20 cellular contexts compared by ENCODE assay signal in the genomic region with DNA sequence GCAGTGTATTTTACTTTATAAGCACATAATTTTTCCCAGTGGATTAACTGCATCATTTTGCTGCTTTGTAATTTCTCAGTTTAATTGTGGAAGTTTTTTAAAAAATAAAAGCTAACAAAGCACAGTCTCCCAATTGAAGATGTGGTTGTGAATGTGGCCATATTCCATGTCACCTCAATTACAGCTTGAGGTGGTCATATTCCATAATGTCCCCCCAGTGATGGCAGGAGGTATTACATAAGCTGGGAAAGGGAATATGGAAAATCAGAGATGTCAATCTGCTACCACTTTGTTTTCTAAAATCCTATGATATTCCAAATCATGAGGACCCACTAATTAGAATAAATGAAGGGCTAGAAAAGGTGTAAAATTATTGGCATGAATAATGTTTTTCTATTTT.
DNase-seq lines count a peak whose midpoint lies in the region; ATAC-seq, FAIRE-seq and TF ChIP-seq lines count a peak whose summit lies in the region.
"Had no signal": no experiment of that assay in that cellular context is flagged by ENCODE, and none has a peak within 500 bp of the region (broad histone marks: within the 10 kb centered on the region; RNA-seq: fewer than 3 reads in every experiment).

No MANE protein-coding gene starts in this region.

- in situ Hi-C loops in K562 (cut with MboI), result no loop called here

- no peaks in the 10 kb centered on the region for H3K9me1 ChIP-seq in K562 (ENCODE audit: control insufficient read depth, insufficient read depth, low read length)

- H3K4me3 ChIP-seq in K562, result no peak overlapping the region
- H3K4me3 ChIP-seq: esophagus squamous epithelium, heart left ventricle, lung had no signal

- no peaks in the 10 kb centered on the region for H3K4me1 ChIP-seq in K562 (replicated peaks in 1 of 2; ENCODE audit: control insufficient read depth in 2 of 2, insufficient read depth in 2 of 2, low read length in 2 of 2)
- H3K4me1 ChIP-seq: esophagus squamous epithelium, heart left ventricle had no signal

- no TSS peak for BruUV-seq in K562 (replicated peaks; lab: Mats Ljungman, UMichigan)

- no peaks in the 10 kb centered on the region for H3K27me3 Mint-ChIP-seq in HFFc6 (ENCODE audit: insufficient read depth)
- no peaks in the 10 kb centered on the region for H3K27me3 Mint-ChIP-seq in nephron (ENCODE audit: low read depth)
- H3K27me3 Mint-ChIP-seq: activated CD4-positive, alpha-beta T cell treated with anti-CD3 and anti-CD28 coated beads for 36 hours; activated CD8-positive, alpha-beta memory T cell treated with anti-CD3 and anti-CD28 coated beads, Interleukin-2, amount 10 ng/mL, durations not matched to agents 7 days and 5 days; B cell had no signal

- DNase-seq in D341Med (ENCODE audit: low spot score) (peak; percentile 10), HFFc6 (no peak), K562 (ENCODE audit: extremely low read depth in 1 of 4, low spot score in 3 of 4) (peak in 2 of 4 experiments; percentile 9 to 10), SKM-1 treated with dmso at 0.1 percent for 144 hours (lab: John Stamatoyannopoulos, UW; ENCODE audit: unreplicated experiment) (no peak), dermis blood vessel endothelial cell (no peak), Right ventricle myocardium inferior (ENCODE audit: missing footprints) (no peak)
- DNase-seq: activated CD4-positive, alpha-beta T cell treated with anti-CD3 and anti-CD28 coated beads for 36 hours; activated CD8-positive, alpha-beta memory T cell treated with anti-CD3 and anti-CD28 coated beads, Interleukin-2, amount 10 ng/mL, durations not matched to agents 7 days and 5 days; Calu3; esophagus squamous epithelium; heart left ventricle; NCI-H187 treated with DMSO at 0.1 percent for 48 hours; NCI-H510A treated with DMSO at 0.1 percent for 48 hours; small intestine; stimulated activated CD8-positive, alpha-beta memory T cell treated with anti-CD3 and anti-CD28 coated beads, Interleukin-4, amount 100 ng/mL, for 48 hours had no signal

- intact Hi-C loops in K562 (cut with micrococcal nuclease) (no loop called here), Right ventricle myocardium inferior (cut with DNase I) (no loop called here)

- H3K9me3 ChIP-seq in K562 (replicated peaks; ENCODE audit: control insufficient read depth, insufficient read depth, low read depth, low read length), result no peaks in the 10 kb centered on the region
- H3K9me3 ChIP-seq: esophagus squamous epithelium had no signal

- no peak overlapping the region for H3K4me3 Mint-ChIP-seq in HFFc6
- no peak overlapping the region for H3K4me3 Mint-ChIP-seq in nephron
- H3K4me3 Mint-ChIP-seq: activated CD4-positive, alpha-beta T cell treated with anti-CD3 and anti-CD28 coated beads for 36 hours; activated CD8-positive, alpha-beta memory T cell treated with anti-CD3 and anti-CD28 coated beads, Interleukin-2, amount 10 ng/mL, durations not matched to agents 7 days and 5 days; B cell had no signal

- TF ChIP-seq RAD21 in K562 (CRISPR knock-in tag; conservative IDR thresholded peaks at IDR 0.05 in 1 of 2, IDR thresholded peaks at IDR 0.05 in 1 of 2), result no peak

- no peaks in the 10 kb centered on the region for H3K36me3 ChIP-seq in K562 (ENCODE audit: control insufficient read depth, insufficient read depth, low read length)
- H3K36me3 ChIP-seq: esophagus squamous epithelium, heart left ventricle had no signal

- no peak overlapping the region for H3K27ac ChIP-seq in K562 (ENCODE audit: extremely low read depth, low read depth, low read length)
- H3K27ac ChIP-seq: esophagus squamous epithelium, heart left ventricle had no signal

- no peaks in the 10 kb centered on the region for H4K20me1 ChIP-seq in K562 (replicated peaks; ENCODE audit: control insufficient read depth, insufficient read depth, low read length)

- TF ChIP-seq EP300 in K562 (IDR thresholded peaks at IDR 0.05; ENCODE audit: low read length), result no peak

- no peaks in the 10 kb centered on the region for H3K27me3 ChIP-seq in K562 (ENCODE audit: control insufficient read depth in 2 of 2, insufficient read depth in 2 of 2, low read length in 2 of 2)
- H3K27me3 ChIP-seq: esophagus squamous epithelium, heart left ventricle had no signal

- TF ChIP-seq CTCF in HFFc6 (IDR thresholded peaks at IDR 0.05) (peak; percentile 16; the same call in 1 of the 2 replicates), K562 (IDR thresholded peaks at IDR 0.05 in 2 of 3, conservative IDR thresholded peaks at IDR 0.05 in 1 of 3; ENCODE audit: insufficient read depth in 2 of 3, low read depth in 1 of 3, low read length in 3 of 3) (no peak), nephron (IDR thresholded peaks at IDR 0.05; ENCODE audit: unreplicated experiment in 3 of 3) (peak in 2 of 3 experiments; percentile 20 to 22)

- no peaks in the 10 kb centered on the region for H3K79me2 ChIP-seq in K562 (ENCODE audit: control insufficient read depth, insufficient read depth, low read length)

- TF ChIP-seq POLR2A in K562 (conservative IDR thresholded peaks at IDR 0.05), result no peak

- H3K27ac Mint-ChIP-seq in HFFc6 (no peak overlapping the region), nephron (no peak overlapping the region)
- H3K27ac Mint-ChIP-seq: activated CD4-positive, alpha-beta T cell treated with anti-CD3 and anti-CD28 coated beads for 36 hours; activated CD8-positive, alpha-beta memory T cell treated with anti-CD3 and anti-CD28 coated beads, Interleukin-2, amount 10 ng/mL, durations not matched to agents 7 days and 5 days; activated T-helper 2 cell treated with anti-CD3 and anti-CD28 coated beads, Interferon-gamma antibody, Interleukin-2, Interleukin-4, amounts not matched to agents 10 μg/mL and 5 μg/mL and 100 μg/mL, durations not matched to agents 14 hours and 24 hours and 36 hours; B cell had no signal

- CTCF ChIA-PET in K562 (lab: Yijun Ruan, JAX; ENCODE audit: low intra/inter-chr PET ratio), result no interaction called here

- H3K9me3 Mint-ChIP-seq in HFFc6 (peaks cover 28% of the 10 kb centered on the region), nephron (no peaks in the 10 kb centered on the region)

- H3K36me3 Mint-ChIP-seq in HFFc6 (ENCODE audit: low read depth), result no peaks in the 10 kb centered on the region
- no peaks in the 10 kb centered on the region for H3K36me3 Mint-ChIP-seq in nephron (ENCODE audit: low read depth)
- H3K36me3 Mint-ChIP-seq: activated CD8-positive, alpha-beta memory T cell treated with anti-CD3 and anti-CD28 coated beads, Interleukin-2, amount 10 ng/mL, durations not matched to agents 7 days and 5 days had no signal

- no peak overlapping the region for H2AFZ ChIP-seq in K562 (ENCODE audit: low read depth, low read length)

- H3K9ac ChIP-seq in K562 (ENCODE audit: insufficient read depth in 1 of 2, low read depth in 2 of 2, low read length in 2 of 2), result no peak overlapping the region

- no peak overlapping the region for H3K4me2 ChIP-seq in K562 (ENCODE audit: insufficient read depth, low read length)

- peak; percentile 6 for FAIRE-seq in K562 (lab: Jason Lieb, UNC)
- FAIRE-seq: small intestine had no signal

- POLR2A ChIA-PET in K562 (lab: Yijun Ruan, JAX), result no interaction called here

- no peaks in the 10 kb centered on the region for H3K4me1 Mint-ChIP-seq in HFFc6 (ENCODE audit: low read depth)
- H3K4me1 Mint-ChIP-seq in nephron, result peaks cover 10% of the 10 kb centered on the region
- H3K4me1 Mint-ChIP-seq: activated CD4-positive, alpha-beta T cell treated with anti-CD3 and anti-CD28 coated beads for 36 hours; activated CD8-positive, alpha-beta memory T cell treated with anti-CD3 and anti-CD28 coated beads, Interleukin-2, amount 10 ng/mL, durations not matched to agents 7 days and 5 days; B cell had no signal

- ATAC-seq in K562 (no peak), GM18870 (IDR thresholded peaks at IDR 0.05; ENCODE audit: unreplicated experiment) (no peak), Right ventricle myocardium inferior (no peak)
- ATAC-seq: activated CD4-positive, alpha-beta T cell treated with anti-CD3 and anti-CD28 coated beads for 36 hours; activated CD8-positive, alpha-beta memory T cell treated with anti-CD3 and anti-CD28 coated beads, Interleukin-2, amount 10 ng/mL, durations not matched to agents 7 days and 5 days; heart left ventricle had no signal

TF ChIP-seq in K562, 482 proteins besides CTCF, POLR2A, EP300 and RAD21:
- no peak for TF ChIP-seq ZNF830 (CRISPR knock-in tag; IDR thresholded peaks at IDR 0.05)

Comparison
In these comparisons a context has a peak if more than half of its experiments do, and no peak if none do; other contexts are left out.
1. CTCF ChIP-seq: peak in HFFc6 (single experiment) and nephron (2 of 3); none in K562 (0 of 3).